29 cellular contexts compared by ENCODE assay signal in the genomic region with DNA sequence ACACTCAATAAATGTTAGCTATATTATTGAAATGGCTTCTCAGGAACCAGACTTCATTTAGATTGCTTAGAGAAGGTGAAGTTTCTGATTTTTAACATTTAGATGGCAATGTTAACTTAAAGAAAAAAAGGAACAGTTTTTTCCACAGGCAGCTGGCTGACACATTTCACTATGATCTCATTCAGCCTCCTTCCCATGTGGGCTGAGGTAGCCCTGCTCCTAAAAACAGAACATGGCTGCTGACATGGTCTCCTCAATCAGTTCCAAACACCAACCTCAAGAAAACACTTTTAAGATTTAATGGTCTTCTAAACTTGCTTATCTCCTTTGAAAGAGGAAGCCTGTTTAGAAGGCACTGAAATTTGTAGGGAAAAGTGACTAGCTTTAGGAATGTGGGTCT.
"Had no signal": no experiment of that assay in that cellular context is flagged by ENCODE, and none has a peak within 500 bp of the region (broad histone marks: within the 10 kb centered on the region; RNA-seq: fewer than 3 reads in every experiment).

No MANE protein-coding gene starts in this region.

- H3K4me3 Mint-ChIP-seq: activated CD4-positive, alpha-beta memory T cell treated with anti-CD3 and anti-CD28 coated beads for 36 hours; activated CD4-positive, alpha-beta T cell treated with anti-CD3 and anti-CD28 coated beads, Interleukin-2, amount 10 ng/mL, durations not matched to agents 24 days and 14 days; activated naive CD4-positive, alpha-beta T cell treated with anti-CD3 and anti-CD28 coated beads for 36 hours; activated naive CD8-positive, alpha-beta T cell treated with anti-CD3 and anti-CD28 coated beads for 36 hours; activated T-helper 1 cell treated with anti-CD3 and anti-CD28 coated beads, Interleukin-12 subunit alpha, Interleukin-12 subunit beta, Interleukin-2, Interleukin-4 antibody, amounts not matched to agents 30 ng/mL and 10 ng/mL and 1 ng/mL, durations not matched to agents 14 hours and 24 hours and 36 hours; brain; effector memory CD8-positive, alpha-beta T cell; mesothelial cell of epicardium; natural killer cell treated with Interleukin-12 subunit alpha and Interleukin-12 subunit beta and Interleukin-15 and Interleukin-18, amount 100 ng/mL, for 72 hours; T-helper 1 cell treated with Interleukin-12 subunit alpha and Interleukin-12 subunit beta and Interleukin-4 antibody, amounts not matched to agents 30 μg/mL and 1 μg/mL, for 36 hours had no signal

- H3K9me3 Mint-ChIP-seq: activated CD4-positive, alpha-beta memory T cell treated with anti-CD3 and anti-CD28 coated beads for 36 hours; activated CD4-positive, alpha-beta T cell treated with anti-CD3 and anti-CD28 coated beads, Interleukin-2, amount 10 ng/mL, durations not matched to agents 24 days and 14 days; activated naive CD4-positive, alpha-beta T cell treated with anti-CD3 and anti-CD28 coated beads for 36 hours; activated naive CD8-positive, alpha-beta T cell treated with anti-CD3 and anti-CD28 coated beads for 36 hours; activated T-helper 1 cell treated with anti-CD3 and anti-CD28 coated beads, Interleukin-12 subunit alpha, Interleukin-12 subunit beta, Interleukin-2, Interleukin-4 antibody, amounts not matched to agents 30 ng/mL and 10 ng/mL and 1 ng/mL, durations not matched to agents 14 hours and 24 hours and 36 hours; brain; effector memory CD8-positive, alpha-beta T cell; mesothelial cell of epicardium; natural killer cell treated with Interleukin-12 subunit alpha and Interleukin-12 subunit beta and Interleukin-15 and Interleukin-18, amount 100 ng/mL, for 72 hours; T-helper 1 cell treated with Interleukin-12 subunit alpha and Interleukin-12 subunit beta and Interleukin-4 antibody, amounts not matched to agents 30 μg/mL and 1 μg/mL, for 36 hours had no signal

- H3K27ac Mint-ChIP-seq: activated CD4-positive, alpha-beta memory T cell treated with anti-CD3 and anti-CD28 coated beads for 36 hours; activated CD4-positive, alpha-beta T cell treated with anti-CD3 and anti-CD28 coated beads, Interleukin-2, amount 10 ng/mL, durations not matched to agents 24 days and 14 days; activated naive CD4-positive, alpha-beta T cell treated with anti-CD3 and anti-CD28 coated beads for 36 hours; activated naive CD8-positive, alpha-beta T cell treated with anti-CD3 and anti-CD28 coated beads for 36 hours; mesothelial cell of epicardium; T-helper 1 cell treated with Interleukin-12 subunit alpha and Interleukin-12 subunit beta and Interleukin-4 antibody, amounts not matched to agents 30 μg/mL and 1 μg/mL, for 36 hours had no signal

- H3K4me1 ChIP-seq: transverse colon had no signal

- ATAC-seq: effector memory CD8-positive, alpha-beta T cell; gastroesophageal sphincter; left colon; natural killer cell treated with Interleukin-12 subunit alpha and Interleukin-12 subunit beta and Interleukin-15 and Interleukin-18, amount 100 ng/mL, for 72 hours had no signal

- DNase-seq: activated CD4-positive, alpha-beta memory T cell treated with anti-CD3 and anti-CD28 coated beads for 36 hours; activated CD4-positive, alpha-beta T cell treated with anti-CD3 and anti-CD28 coated beads, Interleukin-2, amount 10 ng/mL, durations not matched to agents 24 days and 14 days; activated CD4-positive, CD25-positive, alpha-beta regulatory T cell treated with anti-CD3 and anti-CD28 coated beads, Interleukin-2, amount 50 U/mL, for 72 hours; activated CD8-positive, alpha-beta memory T cell treated with anti-CD3 and anti-CD28 coated beads, Interleukin-2, amount 50 U/mL, for 4 hours; activated effector memory CD4-positive, alpha-beta T cell treated with anti-CD3 and anti-CD28 coated beads, Interleukin-2, amount 50 U/mL, for 16 hours; activated naive CD4-positive, alpha-beta T cell treated with anti-CD3 and anti-CD28 coated beads for 36 hours; activated naive CD8-positive, alpha-beta T cell treated with anti-CD3 and anti-CD28 coated beads for 36 hours; activated T-cell treated with anti-CD3 and anti-CD28 coated beads, Interleukin-2, amount 50 U/mL, for 1 hour; adrenal gland; aorta; effector memory CD8-positive, alpha-beta T cell; hippocampal formation; kidney; left colon; retina; stimulated activated CD4-positive, alpha-beta T cell treated with anti-CD3 and anti-CD28 coated beads, Interleukin-15, amount 100 ng/mL, for 24 hours; stimulated activated CD4-positive, alpha-beta T cell treated with anti-CD3 and anti-CD28 coated beads, Interleukin-2, amount 100 ng/mL, for 24 hours; stimulated activated naive CD4-positive, alpha-beta T cell; SW 1271; T-helper 9 cell; transverse colon; WERI-Rb-1 had no signal

- H3K27ac ChIP-seq: coronary artery, gastroesophageal sphincter, transverse colon, WERI-Rb-1 had no signal

- H3K27me3 ChIP-seq: adrenal gland, gastroesophageal sphincter, transverse colon had no signal

- H3K9me3 ChIP-seq: adrenal gland, gastroesophageal sphincter, transverse colon had no signal

- H3K27me3 Mint-ChIP-seq: activated CD4-positive, alpha-beta memory T cell treated with anti-CD3 and anti-CD28 coated beads for 36 hours; activated CD4-positive, alpha-beta T cell treated with anti-CD3 and anti-CD28 coated beads, Interleukin-2, amount 10 ng/mL, durations not matched to agents 24 days and 14 days; activated naive CD8-positive, alpha-beta T cell treated with anti-CD3 and anti-CD28 coated beads for 36 hours; brain; effector memory CD8-positive, alpha-beta T cell; natural killer cell treated with Interleukin-12 subunit alpha and Interleukin-12 subunit beta and Interleukin-15 and Interleukin-18, amount 100 ng/mL, for 72 hours had no signal

- H3K4me3 ChIP-seq: adrenal gland, coronary artery, gastroesophageal sphincter, transverse colon had no signal
